Comparison of ENCODE assay signal across 1 cellular context in the genomic region with DNA sequence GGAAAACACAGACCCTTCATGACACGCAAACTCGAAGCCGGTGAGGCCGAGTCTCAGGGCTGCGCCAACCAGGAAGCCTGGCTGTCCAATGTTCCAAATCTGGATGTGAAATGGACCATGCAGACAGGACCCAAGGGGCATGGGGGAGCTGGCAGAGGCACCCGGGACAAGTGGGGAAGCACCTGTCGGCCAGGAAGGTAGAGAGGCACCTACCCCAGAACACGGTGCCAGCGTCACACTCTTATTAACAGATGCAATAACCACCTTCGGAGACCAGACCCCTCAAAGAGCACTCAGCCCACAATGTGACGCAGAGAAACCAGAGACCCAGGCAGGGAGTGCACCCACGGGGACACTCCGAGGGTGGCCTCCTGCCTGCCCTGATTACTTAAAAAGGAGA.
TF ChIP-seq lines count a peak whose summit lies in the region.

No MANE protein-coding gene starts in this region.

TF ChIP-seq in HepG2, 621 proteins besides CTCF, POLR2A, EP300 and RAD21 (continued from another document):
- TF ChIP-seq, protein P1, sequence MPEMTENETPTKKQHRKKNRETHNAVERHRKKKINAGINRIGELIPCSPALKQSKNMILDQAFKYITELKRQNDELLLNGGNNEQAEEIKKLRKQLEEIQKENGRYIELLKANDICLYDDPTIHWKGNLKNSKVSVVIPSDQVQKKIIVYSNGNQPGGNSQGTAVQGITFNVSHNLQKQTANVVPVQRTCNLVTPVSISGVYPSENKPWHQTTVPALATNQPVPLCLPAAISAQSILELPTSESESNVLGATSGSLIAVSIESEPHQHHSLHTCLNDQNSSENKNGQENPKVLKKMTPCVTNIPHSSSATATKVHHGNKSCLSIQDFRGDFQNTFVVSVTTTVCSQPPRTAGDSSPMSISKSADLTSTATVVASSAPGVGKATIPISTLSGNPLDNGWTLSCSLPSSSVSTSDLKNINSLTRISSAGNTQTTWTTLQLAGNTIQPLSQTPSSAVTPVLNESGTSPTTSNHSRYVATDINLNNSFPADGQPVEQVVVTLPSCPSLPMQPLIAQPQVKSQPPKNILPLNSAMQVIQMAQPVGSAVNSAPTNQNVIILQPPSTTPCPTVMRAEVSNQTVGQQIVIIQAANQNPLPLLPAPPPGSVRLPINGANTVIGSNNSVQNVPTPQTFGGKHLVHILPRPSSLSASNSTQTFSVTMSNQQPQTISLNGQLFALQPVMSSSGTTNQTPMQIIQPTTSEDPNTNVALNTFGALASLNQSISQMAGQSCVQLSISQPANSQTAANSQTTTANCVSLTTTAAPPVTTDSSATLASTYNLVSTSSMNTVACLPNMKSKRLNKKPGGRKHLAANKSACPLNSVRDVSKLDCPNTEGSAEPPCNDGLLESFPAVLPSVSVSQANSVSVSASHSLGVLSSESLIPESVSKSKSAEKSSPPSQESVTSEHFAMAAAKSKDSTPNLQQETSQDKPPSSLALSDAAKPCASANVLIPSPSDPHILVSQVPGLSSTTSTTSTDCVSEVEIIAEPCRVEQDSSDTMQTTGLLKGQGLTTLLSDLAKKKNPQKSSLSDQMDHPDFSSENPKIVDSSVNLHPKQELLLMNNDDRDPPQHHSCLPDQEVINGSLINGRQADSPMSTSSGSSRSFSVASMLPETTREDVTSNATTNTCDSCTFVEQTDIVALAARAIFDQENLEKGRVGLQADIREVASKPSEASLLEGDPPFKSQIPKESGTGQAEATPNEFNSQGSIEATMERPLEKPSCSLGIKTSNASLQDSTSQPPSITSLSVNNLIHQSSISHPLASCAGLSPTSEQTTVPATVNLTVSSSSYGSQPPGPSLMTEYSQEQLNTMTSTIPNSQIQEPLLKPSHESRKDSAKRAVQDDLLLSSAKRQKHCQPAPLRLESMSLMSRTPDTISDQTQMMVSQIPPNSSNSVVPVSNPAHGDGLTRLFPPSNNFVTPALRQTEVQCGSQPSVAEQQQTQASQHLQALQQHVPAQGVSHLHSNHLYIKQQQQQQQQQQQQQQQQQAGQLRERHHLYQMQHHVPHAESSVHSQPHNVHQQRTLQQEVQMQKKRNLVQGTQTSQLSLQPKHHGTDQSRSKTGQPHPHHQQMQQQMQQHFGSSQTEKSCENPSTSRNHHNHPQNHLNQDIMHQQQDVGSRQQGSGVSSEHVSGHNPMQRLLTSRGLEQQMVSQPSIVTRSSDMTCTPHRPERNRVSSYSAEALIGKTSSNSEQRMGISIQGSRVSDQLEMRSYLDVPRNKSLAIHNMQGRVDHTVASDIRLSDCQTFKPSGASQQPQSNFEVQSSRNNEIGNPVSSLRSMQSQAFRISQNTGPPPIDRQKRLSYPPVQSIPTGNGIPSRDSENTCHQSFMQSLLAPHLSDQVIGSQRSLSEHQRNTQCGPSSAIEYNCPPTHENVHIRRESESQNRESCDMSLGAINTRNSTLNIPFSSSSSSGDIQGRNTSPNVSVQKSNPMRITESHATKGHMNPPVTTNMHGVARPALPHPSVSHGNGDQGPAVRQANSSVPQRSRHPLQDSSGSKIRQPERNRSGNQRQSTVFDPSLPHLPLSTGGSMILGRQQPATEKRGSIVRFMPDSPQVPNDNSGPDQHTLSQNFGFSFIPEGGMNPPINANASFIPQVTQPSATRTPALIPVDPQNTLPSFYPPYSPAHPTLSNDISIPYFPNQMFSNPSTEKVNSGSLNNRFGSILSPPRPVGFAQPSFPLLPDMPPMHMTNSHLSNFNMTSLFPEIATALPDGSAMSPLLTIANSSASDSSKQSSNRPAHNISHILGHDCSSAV (CRISPR knock-in tag; IDR thresholded peaks at IDR 0.05; ENCODE audit: borderline replicate concordance) = no peak
- TF ChIP-seq KLF6 (CRISPR knock-in tag; IDR thresholded peaks at IDR 0.05) (no peak), ZBTB42 (CRISPR knock-in tag; IDR thresholded peaks at IDR 0.05) (no peak), HIVEP1 (CRISPR knock-in tag; IDR thresholded peaks at IDR 0.05) (no peak), ZNF513 (CRISPR knock-in tag; conservative IDR thresholded peaks at IDR 0.05) (no peak), ZNF724P (CRISPR knock-in tag; IDR thresholded peaks at IDR 0.05; ENCODE audit: borderline replicate concordance) (no peak), REPIN1 (CRISPR knock-in tag; IDR thresholded peaks at IDR 0.05; ENCODE audit: borderline replicate concordance, low read depth) (no peak)
- TF ChIP-seq, protein P2, sequence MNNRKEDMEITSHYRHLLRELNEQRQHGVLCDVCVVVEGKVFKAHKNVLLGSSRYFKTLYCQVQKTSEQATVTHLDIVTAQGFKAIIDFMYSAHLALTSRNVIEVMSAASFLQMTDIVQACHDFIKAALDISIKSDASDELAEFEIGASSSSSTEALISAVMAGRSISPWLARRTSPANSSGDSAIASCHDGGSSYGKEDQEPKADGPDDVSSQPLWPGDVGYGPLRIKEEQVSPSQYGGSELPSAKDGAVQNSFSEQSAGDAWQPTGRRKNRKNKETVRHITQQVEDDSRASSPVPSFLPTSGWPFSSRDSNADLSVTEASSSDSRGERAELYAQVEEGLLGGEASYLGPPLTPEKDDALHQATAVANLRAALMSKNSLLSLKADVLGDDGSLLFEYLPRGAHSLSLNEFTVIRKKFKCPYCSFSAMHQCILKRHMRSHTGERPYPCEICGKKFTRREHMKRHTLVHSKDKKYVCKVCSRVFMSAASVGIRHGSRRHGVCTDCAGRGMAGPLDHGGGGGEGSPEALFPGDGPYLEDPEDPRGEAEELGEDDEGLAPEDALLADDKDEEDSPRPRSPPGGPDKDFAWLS (CRISPR knock-in tag; IDR thresholded peaks at IDR 0.05; ENCODE audit: borderline replicate concordance) = no peak
TF ChIP-seq in HepG2: peak in this region for 0.
